Comparison of ENCODE assay signal across 34 cellular contexts in the genomic region with DNA sequence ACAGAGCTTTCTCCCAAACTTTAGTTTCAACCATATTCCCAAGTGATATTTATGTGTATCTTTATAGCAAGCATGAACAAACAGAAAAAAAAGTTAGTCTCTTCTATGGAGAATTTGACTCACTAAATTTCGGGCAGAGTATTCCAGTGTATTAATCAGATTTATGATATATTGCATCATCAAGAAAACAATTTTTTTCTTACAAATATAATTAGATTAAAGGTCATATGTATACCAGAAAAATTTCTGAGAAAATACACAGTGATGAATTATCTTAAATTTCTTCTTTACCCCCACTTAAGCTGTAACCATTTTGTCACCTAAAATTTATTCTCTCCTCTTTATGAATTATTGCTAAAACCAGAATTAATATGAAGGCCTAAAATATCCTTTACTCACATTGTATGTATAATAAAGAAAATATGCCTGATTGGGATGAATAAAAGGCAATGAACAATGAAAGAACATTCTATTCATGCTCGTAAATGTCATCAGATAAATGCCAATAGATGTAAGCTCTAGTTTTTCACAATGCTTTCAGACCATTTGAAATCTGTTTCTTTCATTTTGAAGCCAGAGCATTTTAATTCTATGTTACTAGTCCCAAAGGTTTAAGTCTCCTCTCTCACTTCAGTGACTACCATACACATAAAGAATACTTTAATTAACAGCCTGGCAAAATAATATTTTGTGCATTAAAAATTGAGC.
"Had no signal": no experiment of that assay in that cellular context is flagged by ENCODE, and none has a peak within 500 bp of the region (broad histone marks: within the 10 kb centered on the region; RNA-seq: fewer than 3 reads in every experiment).

No MANE protein-coding gene starts in this region.

- H3K4me3 Mint-ChIP-seq: activated CD4-positive, alpha-beta T cell treated with anti-CD3 and anti-CD28 coated beads for 36 hours; activated CD4-positive, alpha-beta T cell treated with anti-CD3 and anti-CD28 coated beads, Interleukin-2, amount 10 ng/mL, durations not matched to agents 7 days and 5 days; activated CD8-positive, alpha-beta T cell treated with anti-CD3 and anti-CD28 coated beads, Interleukin-2, amount 10 ng/mL, durations not matched to agents 7 days and 5 days; activated naive CD4-positive, alpha-beta T cell treated with anti-CD3 and anti-CD28 coated beads, Interleukin-2, amount 50 U/mL, for 24 hours; activated naive CD8-positive, alpha-beta T cell treated with anti-CD3 and anti-CD28 coated beads, Interleukin-2, amount 10 ng/mL, durations not matched to agents 7 days and 5 days; activated T-cell treated with anti-CD3 and anti-CD28 coated beads, Interleukin-2, amount 50 U/mL, for 24 hours; central memory CD8-positive, alpha-beta T cell; WTC11 had no signal

- H3K27ac ChIP-seq: ascending aorta, cardiac muscle cell, SJSA1 had no signal

- H3K36me3 Mint-ChIP-seq: activated naive CD4-positive, alpha-beta T cell treated with anti-CD3 and anti-CD28 coated beads, Interleukin-2, amount 50 U/mL, for 24 hours; activated naive CD8-positive, alpha-beta T cell treated with anti-CD3 and anti-CD28 coated beads, Interleukin-2, amount 10 ng/mL, durations not matched to agents 7 days and 5 days; WTC11 had no signal

- H3K9me3 ChIP-seq: ascending aorta, SJSA1 had no signal

- H3K27me3 ChIP-seq: ascending aorta, cardiac muscle cell, SJSA1 had no signal

- H3K9me3 Mint-ChIP-seq: activated CD4-positive, alpha-beta T cell treated with anti-CD3 and anti-CD28 coated beads, Interleukin-2, amount 10 ng/mL, durations not matched to agents 7 days and 5 days; activated naive CD8-positive, alpha-beta T cell treated with anti-CD3 and anti-CD28 coated beads, Interleukin-2, amount 10 ng/mL, durations not matched to agents 7 days and 5 days had no signal

- H3K36me3 ChIP-seq: ascending aorta, cardiac muscle cell, SJSA1 had no signal

- H3K4me1 Mint-ChIP-seq: activated CD4-positive, alpha-beta T cell treated with anti-CD3 and anti-CD28 coated beads for 36 hours; activated CD4-positive, alpha-beta T cell treated with anti-CD3 and anti-CD28 coated beads, Interleukin-2, amount 10 ng/mL, durations not matched to agents 7 days and 5 days; activated naive CD4-positive, alpha-beta T cell treated with anti-CD3 and anti-CD28 coated beads, Interleukin-2, amount 50 U/mL, for 24 hours; activated naive CD8-positive, alpha-beta T cell treated with anti-CD3 and anti-CD28 coated beads, Interleukin-2, amount 10 ng/mL, durations not matched to agents 7 days and 5 days; central memory CD8-positive, alpha-beta T cell; WTC11 had no signal

- H3K4me1 ChIP-seq: ascending aorta, SJSA1 had no signal

- H3K27ac Mint-ChIP-seq: activated CD4-positive, alpha-beta T cell treated with anti-CD3 and anti-CD28 coated beads for 36 hours; activated CD4-positive, alpha-beta T cell treated with anti-CD3 and anti-CD28 coated beads, Interleukin-2, amount 10 ng/mL, durations not matched to agents 7 days and 5 days; activated CD8-positive, alpha-beta T cell treated with anti-CD3 and anti-CD28 coated beads, Interleukin-2, amount 10 ng/mL, durations not matched to agents 7 days and 5 days; activated naive CD4-positive, alpha-beta T cell treated with anti-CD3 and anti-CD28 coated beads, Interleukin-2, amount 50 U/mL, for 24 hours; activated naive CD8-positive, alpha-beta T cell treated with anti-CD3 and anti-CD28 coated beads, Interleukin-2, amount 10 ng/mL, durations not matched to agents 7 days and 5 days; activated T-cell treated with anti-CD3 and anti-CD28 coated beads, Interleukin-2, amount 50 U/mL, for 24 hours; activated T-helper 2 cell treated with anti-CD3 and anti-CD28 coated beads, Interferon-gamma antibody, Interleukin-2, Interleukin-4, amounts not matched to agents 10 μg/mL and 5 μg/mL and 100 μg/mL, durations not matched to agents 14 hours and 24 hours and 36 hours; WTC11 had no signal

- DNase-seq: activated CD4-positive, alpha-beta T cell treated with anti-CD3 and anti-CD28 coated beads for 36 hours; activated CD4-positive, alpha-beta T cell treated with anti-CD3 and anti-CD28 coated beads, Interleukin-2, amount 10 ng/mL, durations not matched to agents 7 days and 5 days; activated CD4-positive, alpha-beta T cell treated with anti-CD3 and anti-CD28 coated beads, Interleukin-2, amount 50 U/mL, for 48 hours; activated CD8-positive, alpha-beta T cell treated with anti-CD3 and anti-CD28 coated beads, Interleukin-2, amount 10 ng/mL, durations not matched to agents 7 days and 5 days; activated gamma-delta T cell; activated naive CD4-positive, alpha-beta T cell treated with Interleukin-2 at 50 U/mL for 16 hours; activated naive CD8-positive, alpha-beta T cell treated with anti-CD3 and anti-CD28 coated beads, Interleukin-2, amount 10 ng/mL, durations not matched to agents 7 days and 5 days; activated T-cell treated with anti-CD3 and anti-CD28 coated beads, Interleukin-2, amount 50 U/mL, for 24 hours; amygdala; NCI-H1092 treated with DMSO at 0.1 percent for 48 hours; NCI-H1417; NCI-H146; NCI-H187; NCI-H2029 treated with DMSO at 0.1 percent for 48 hours; NCI-H2107; NCI-H2171; NCI-H510A; NCI-H526; NCI-H748 treated with DMSO at 0.1 percent for 48 hours; OCI-M1; RPMI8226; SHP77 treated with DMSO at 0.1 percent for 48 hours; SW 1271; T-helper 1 cell; T-helper 2 cell had no signal

- H3K27me3 Mint-ChIP-seq: activated CD4-positive, alpha-beta T cell treated with anti-CD3 and anti-CD28 coated beads for 36 hours; activated CD4-positive, alpha-beta T cell treated with anti-CD3 and anti-CD28 coated beads, Interleukin-2, amount 10 ng/mL, durations not matched to agents 7 days and 5 days; activated naive CD4-positive, alpha-beta T cell treated with anti-CD3 and anti-CD28 coated beads, Interleukin-2, amount 50 U/mL, for 24 hours; activated naive CD8-positive, alpha-beta T cell treated with anti-CD3 and anti-CD28 coated beads, Interleukin-2, amount 10 ng/mL, durations not matched to agents 7 days and 5 days; activated T-cell treated with anti-CD3 and anti-CD28 coated beads, Interleukin-2, amount 50 U/mL, for 24 hours; central memory CD8-positive, alpha-beta T cell had no signal

- ATAC-seq: activated CD4-positive, alpha-beta T cell treated with anti-CD3 and anti-CD28 coated beads for 36 hours; activated CD4-positive, CD25-positive, alpha-beta regulatory T cell treated with anti-CD3 and anti-CD28 coated beads, Interleukin-2, amount 50 U/mL, for 24 hours; activated CD8-positive, alpha-beta T cell treated with anti-CD3 and anti-CD28 coated beads, Interleukin-2, amount 10 ng/mL, durations not matched to agents 7 days and 5 days; Panc1; WTC11 had no signal

- H3K4me3 ChIP-seq: ascending aorta, cardiac muscle cell, SJSA1 had no signal
